Comparison of ENCODE assay signal across 1 cellular context in the genomic region with DNA sequence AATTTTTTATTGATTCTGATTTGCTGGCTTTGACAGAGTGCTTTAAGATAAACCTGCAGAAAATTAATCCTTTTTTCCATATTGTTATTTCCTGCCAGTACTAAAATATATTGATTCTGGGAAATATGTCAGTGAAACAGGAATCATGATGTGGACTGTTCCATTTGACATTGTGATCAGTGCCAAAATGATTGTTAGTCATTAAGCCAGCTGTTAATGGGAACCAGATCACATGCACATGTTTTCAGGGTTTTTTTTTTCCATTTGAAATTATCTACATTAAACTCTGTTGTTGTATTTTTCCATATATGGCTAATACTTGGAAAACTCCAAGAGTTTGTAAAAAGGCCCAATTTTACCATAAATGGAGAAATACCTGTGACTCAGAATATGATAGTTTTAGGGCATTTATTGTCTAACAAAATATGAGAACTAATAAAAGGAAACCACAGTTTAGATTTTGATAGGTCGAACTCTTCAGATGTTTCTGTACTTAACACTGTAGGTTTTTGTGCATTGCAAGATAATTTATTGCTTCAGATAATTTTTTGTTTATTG.
TF ChIP-seq lines count a peak whose summit lies in the region.

No MANE protein-coding gene starts in this region.

TF ChIP-seq in SK-N-SH treated with all-trans-retinoic acid at 6 μM for 48 hours, 23 proteins besides CTCF, POLR2A, EP300 and RAD21 (continued from another document):
- TF ChIP-seq TSHZ2 (CRISPR knock-in tag; IDR thresholded peaks at IDR 0.05) (no peak), TCF4 (CRISPR knock-in tag; IDR thresholded peaks at IDR 0.05; ENCODE audit: borderline replicate concordance) (no peak)
